Comparison of ENCODE assay signal across 9 cellular contexts in the genomic region with DNA sequence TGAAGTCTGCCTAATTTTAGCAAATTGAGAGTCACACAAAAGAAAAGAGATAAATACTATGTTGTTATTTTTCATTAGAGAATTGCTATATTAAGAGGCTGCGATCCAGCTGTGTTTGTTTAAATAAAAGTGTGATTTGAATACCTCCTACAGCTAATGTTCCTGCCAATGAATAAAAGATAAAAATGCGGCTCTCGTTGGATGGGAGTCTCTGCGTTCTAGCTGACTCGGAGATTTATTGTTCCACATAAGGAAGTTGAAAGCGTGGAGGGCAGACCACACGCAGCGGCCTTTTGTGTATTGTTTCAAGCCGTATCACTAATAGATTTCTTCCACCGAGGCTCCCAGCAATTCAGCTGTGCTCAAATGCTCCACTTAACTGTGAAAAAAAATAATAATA.
DNase-seq lines count a peak whose midpoint lies in the region; ATAC-seq, FAIRE-seq and TF ChIP-seq lines count a peak whose summit lies in the region.
"Had no signal": no experiment of that assay in that cellular context is flagged by ENCODE, and none has a peak within 500 bp of the region (broad histone marks: within the 10 kb centered on the region; RNA-seq: fewer than 3 reads in every experiment).

No MANE protein-coding gene starts in this region.

- ATAC-seq in GM18868 (IDR thresholded peaks at IDR 0.05; ENCODE audit: unreplicated experiment) (no peak), GM18505 (IDR thresholded peaks at IDR 0.05; ENCODE audit: unreplicated experiment) (no peak)

- POLR2A ChIA-PET in activated CD4-positive, alpha-beta T cell treated with anti-CD3 and anti-CD28 coated beads, Interleukin-2, amount 10 ng/mL, durations not matched to agents 7 days and 5 days (lab: Charles Lee): no interaction called here

- CTCF ChIA-PET in activated CD4-positive, alpha-beta T cell treated with anti-CD3 and anti-CD28 coated beads, Interleukin-2, amount 10 ng/mL, durations not matched to agents 7 days and 5 days (lab: Charles Lee): no interaction called here

- H3K9me3 Mint-ChIP-seq in activated CD4-positive, alpha-beta T cell treated with anti-CD3 and anti-CD28 coated beads, Interleukin-2, amount 10 ng/mL, durations not matched to agents 7 days and 5 days: no peaks in the 10 kb centered on the region

- H3K36me3 Mint-ChIP-seq in activated CD4-positive, alpha-beta T cell treated with anti-CD3 and anti-CD28 coated beads, Interleukin-2, amount 10 ng/mL, durations not matched to agents 7 days and 5 days (ENCODE audit: low read depth): no peaks in the 10 kb centered on the region

- DNase-seq in NCI-H1105 treated with DMSO at 0.1 percent for 48 hours (lab: John Stamatoyannopoulos, UW) (peak; percentile 100), NCI-H526 (lab: John Stamatoyannopoulos, UW) (peak; percentile 84 to 88), pulmonary artery endothelial cell (ENCODE audit: low read depth, low spot score) (peak; percentile 56), erythroblast (lab: John Stamatoyannopoulos, UW) (no peak)
- DNase-seq in activated CD4-positive, alpha-beta T cell treated with anti-CD3 and anti-CD28 coated beads, Interleukin-2, amount 10 ng/mL, durations not matched to agents 7 days and 5 days: no peak
- DNase-seq: DMS53 had no signal

- H3K4me1 Mint-ChIP-seq in activated CD4-positive, alpha-beta T cell treated with anti-CD3 and anti-CD28 coated beads, Interleukin-2, amount 10 ng/mL, durations not matched to agents 7 days and 5 days: no peaks in the 10 kb centered on the region

- peaks cover 5% of the 10 kb centered on the region for H3K27me3 Mint-ChIP-seq in activated CD4-positive, alpha-beta T cell treated with anti-CD3 and anti-CD28 coated beads, Interleukin-2, amount 10 ng/mL, durations not matched to agents 7 days and 5 days

- H3K4me3 Mint-ChIP-seq in activated CD4-positive, alpha-beta T cell treated with anti-CD3 and anti-CD28 coated beads, Interleukin-2, amount 10 ng/mL, durations not matched to agents 7 days and 5 days: no peak overlapping the region

- no peak for TF ChIP-seq POLR2A in GM18505 (IDR thresholded peaks at IDR 0.05; ENCODE audit: borderline replicate concordance, extremely low read depth, insufficient read depth, insufficient read length)
- no peak for TF ChIP-seq POLR2A in erythroblast (IDR thresholded peaks at IDR 0.05; ENCODE audit: low read length)

- no peak overlapping the region for H3K27ac Mint-ChIP-seq in activated CD4-positive, alpha-beta T cell treated with anti-CD3 and anti-CD28 coated beads, Interleukin-2, amount 10 ng/mL, durations not matched to agents 7 days and 5 days

- peak; percentile 98 for FAIRE-seq in endometrium (lab: Jason Lieb, UNC)

Comparison
In these comparisons a context has a peak if more than half of its experiments do, and no peak if none do; other contexts are left out.
1. DNase-seq: peak in NCI-H1105 treated with DMSO at 0.1 percent for 48 hours (single experiment), NCI-H526 (2 of 2) and pulmonary artery endothelial cell (single experiment); none in activated CD4-positive, alpha-beta T cell treated with anti-CD3 and anti-CD28 coated beads, Interleukin-2, amount 10 ng/mL, durations not matched to agents 7 days and 5 days (single experiment) and erythroblast (0 of 2).